In the genomic region with DNA sequence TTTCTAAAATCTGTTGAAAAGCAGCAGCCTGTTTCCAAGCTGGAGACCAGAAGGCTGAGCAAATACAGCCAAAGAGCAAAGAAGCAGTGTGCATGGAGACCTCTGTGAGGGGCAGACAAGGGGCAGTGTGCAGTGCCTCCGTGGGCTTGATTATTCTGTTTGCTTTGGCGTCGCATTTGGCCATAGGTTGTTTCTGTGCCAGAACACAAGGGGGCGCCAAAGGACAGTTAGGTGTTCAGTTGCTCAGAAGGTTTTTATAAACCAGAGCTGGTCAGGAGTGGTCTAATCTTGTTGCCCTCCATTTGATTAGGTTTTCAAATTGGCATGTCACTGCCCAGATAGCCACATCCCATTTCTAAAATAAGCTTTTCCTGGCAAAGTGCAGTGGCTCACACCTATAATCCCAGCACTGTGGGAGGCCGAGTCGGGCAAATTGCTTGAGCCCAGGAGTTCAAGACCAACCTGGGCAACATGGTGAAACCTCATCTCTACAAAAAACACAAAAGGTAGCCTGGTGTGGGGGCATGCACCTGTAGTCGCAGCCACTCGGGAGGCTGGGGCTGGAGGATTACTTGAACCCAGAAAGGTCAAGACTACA, we compare ENCODE assay signal across 9 cellular contexts. TPM values are rescaled to one million over a fixed set of nuclear protein-coding genes. Genes with fewer than 3 reads are reported as not detected.
DNase-seq lines count a peak whose midpoint lies in the region; ATAC-seq and TF ChIP-seq lines count a peak whose summit lies in the region.
"Had no signal": no experiment of that assay in that cellular context is flagged by ENCODE, and none has a peak within 500 bp of the region (broad histone marks: within the 10 kb centered on the region; RNA-seq: fewer than 3 reads in every experiment).

No MANE protein-coding gene starts in this region.

- no peak overlapping the region for H3K4me3 Mint-ChIP-seq in activated naive CD8-positive, alpha-beta T cell treated with anti-CD3 and anti-CD28 coated beads for 36 hours

- H3K36me3 Mint-ChIP-seq in activated naive CD8-positive, alpha-beta T cell treated with anti-CD3 and anti-CD28 coated beads for 36 hours = peaks cover 10% of the 10 kb centered on the region

- 41 to 42% methylated on average over 8 of the region's 8 CpGs for WGBS in aorta, 2 donors

- no peaks in the 10 kb centered on the region for H3K9me3 ChIP-seq in aorta (ENCODE audit: control insufficient read depth, low read length)

- no peaks in the 10 kb centered on the region for H3K27me3 Mint-ChIP-seq in activated naive CD8-positive, alpha-beta T cell treated with anti-CD3 and anti-CD28 coated beads for 36 hours

- no peak overlapping the region for H3K4me3 ChIP-seq in aorta (ENCODE audit: low read length in 2 of 2)
- H3K4me3 ChIP-seq: skin epidermis had no signal

- DNase-seq in NCI-H524 (lab: John Stamatoyannopoulos, UW) (peak; percentile 43 to 57), NCI-H524 treated with DMSO at 0.1 percent for 48 hours (lab: John Stamatoyannopoulos, UW) (no peak), cardiac septum (ENCODE audit: low spot score) (peak; percentile 77), pulmonary artery endothelial cell (ENCODE audit: low read depth, low spot score) (peak; percentile 24), aorta (peak; percentile 78 to 92)
- DNase-seq in activated naive CD8-positive, alpha-beta T cell treated with anti-CD3 and anti-CD28 coated beads for 36 hours = peak; percentile 67

- H3K4me1 Mint-ChIP-seq in activated naive CD8-positive, alpha-beta T cell treated with anti-CD3 and anti-CD28 coated beads for 36 hours = no peaks in the 10 kb centered on the region

- H3K4me1 ChIP-seq in aorta (ENCODE audit: control insufficient read depth in 1 of 2, insufficient read depth in 2 of 2, low read length in 2 of 2) = no peaks in the 10 kb centered on the region

- no peaks in the 10 kb centered on the region for H3K27me3 ChIP-seq in aorta (ENCODE audit: control insufficient read depth in 1 of 2, insufficient read depth in 2 of 2, low read length in 1 of 2)

- no peak overlapping the region for H3K27ac Mint-ChIP-seq in activated naive CD8-positive, alpha-beta T cell treated with anti-CD3 and anti-CD28 coated beads for 36 hours

- TF ChIP-seq CTCF in LNCAP (IDR thresholded peaks at IDR 0.05) = peak; percentile 92

- H3K9me3 Mint-ChIP-seq in activated naive CD8-positive, alpha-beta T cell treated with anti-CD3 and anti-CD28 coated beads for 36 hours = no peaks in the 10 kb centered on the region

- intact Hi-C loops in cardiac septum (cut with DNase I) (loop anchor here (5.0 kb wide), 1 partner anchor 201 kb away; no protein-coding TSS in a partner anchor), aorta (cut with DNase I) (loop anchor here (2.0 to 5.0 kb wide), 4 partner anchors 36 to 198 kb away; a partner anchor contains a TSS)

- peaks cover 2 to 4% of the 10 kb centered on the region in 2 donors for H3K36me3 ChIP-seq in aorta (ENCODE audit: control insufficient read depth in 1 of 2, insufficient read depth in 2 of 2, low read length in 1 of 2)

- ATAC-seq in SK-N-SH treated with all-trans-retinoic acid at 6 μM for 48 hours (peak; percentile 97), aorta (ENCODE audit: low FRiP score) (peak; percentile 84)

- H3K27ac ChIP-seq in aorta (ENCODE audit: low read depth in 1 of 2, low read length in 2 of 2) = no peak overlapping the region
- H3K27ac ChIP-seq: skin epidermis had no signal

TF ChIP-seq in SK-N-SH treated with all-trans-retinoic acid at 6 μM for 48 hours, 23 proteins besides CTCF, POLR2A, EP300 and RAD21:
- TF ChIP-seq CSDC2 (CRISPR knock-in tag; IDR thresholded peaks at IDR 0.05) (no peak), GLIS3 (CRISPR knock-in tag; IDR thresholded peaks at IDR 0.05) (no peak), ARNTL (CRISPR knock-in tag; IDR thresholded peaks at IDR 0.05; ENCODE audit: borderline replicate concordance, low read depth) (no peak), ZNF70 (CRISPR knock-in tag; IDR thresholded peaks at IDR 0.05) (no peak; the same call in 1 of the 2 replicates)
- TF ChIP-seq, protein P1, sequence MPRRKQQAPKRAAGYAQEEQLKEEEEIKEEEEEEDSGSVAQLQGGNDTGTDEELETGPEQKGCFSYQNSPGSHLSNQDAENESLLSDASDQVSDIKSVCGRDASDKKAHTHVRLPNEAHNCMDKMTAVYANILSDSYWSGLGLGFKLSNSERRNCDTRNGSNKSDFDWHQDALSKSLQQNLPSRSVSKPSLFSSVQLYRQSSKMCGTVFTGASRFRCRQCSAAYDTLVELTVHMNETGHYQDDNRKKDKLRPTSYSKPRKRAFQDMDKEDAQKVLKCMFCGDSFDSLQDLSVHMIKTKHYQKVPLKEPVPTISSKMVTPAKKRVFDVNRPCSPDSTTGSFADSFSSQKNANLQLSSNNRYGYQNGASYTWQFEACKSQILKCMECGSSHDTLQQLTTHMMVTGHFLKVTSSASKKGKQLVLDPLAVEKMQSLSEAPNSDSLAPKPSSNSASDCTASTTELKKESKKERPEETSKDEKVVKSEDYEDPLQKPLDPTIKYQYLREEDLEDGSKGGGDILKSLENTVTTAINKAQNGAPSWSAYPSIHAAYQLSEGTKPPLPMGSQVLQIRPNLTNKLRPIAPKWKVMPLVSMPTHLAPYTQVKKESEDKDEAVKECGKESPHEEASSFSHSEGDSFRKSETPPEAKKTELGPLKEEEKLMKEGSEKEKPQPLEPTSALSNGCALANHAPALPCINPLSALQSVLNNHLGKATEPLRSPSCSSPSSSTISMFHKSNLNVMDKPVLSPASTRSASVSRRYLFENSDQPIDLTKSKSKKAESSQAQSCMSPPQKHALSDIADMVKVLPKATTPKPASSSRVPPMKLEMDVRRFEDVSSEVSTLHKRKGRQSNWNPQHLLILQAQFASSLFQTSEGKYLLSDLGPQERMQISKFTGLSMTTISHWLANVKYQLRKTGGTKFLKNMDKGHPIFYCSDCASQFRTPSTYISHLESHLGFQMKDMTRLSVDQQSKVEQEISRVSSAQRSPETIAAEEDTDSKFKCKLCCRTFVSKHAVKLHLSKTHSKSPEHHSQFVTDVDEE (CRISPR knock-in tag; IDR thresholded peaks at IDR 0.05) = no peak

RNA-seq across cellular contexts. Expression of a gene that starts 10.6 kb away (rescaled TPM):
- total RNA-seq in activated naive CD8-positive, alpha-beta T cell treated with anti-CD3 and anti-CD28 coated beads for 36 hours = 1 to 10 TPM; 3.2 to 3.4 TPM
- total RNA-seq in cardiac septum = 1.5 TPM
- 0.07 and 0.71 TPM in 2 replicates for total RNA-seq in pulmonary artery endothelial cell
- total RNA-seq in aorta = 1 to 10 TPM; 4.4 to 5.6 TPM
- 1 to 10 TPM; 1.1 to 9.5 TPM for polyA plus RNA-seq in aorta

RNA-seq across cellular contexts. Expression of a gene that starts 50.8 kb away (rescaled TPM):
- 10 to 100 TPM; 55.1 to 56.1 TPM for total RNA-seq in activated naive CD8-positive, alpha-beta T cell treated with anti-CD3 and anti-CD28 coated beads for 36 hours
- total RNA-seq in cardiac septum = 36.3 TPM
- 41.2 and 47.5 TPM in 2 replicates for total RNA-seq in pulmonary artery endothelial cell
- 10 to 100 TPM; 22.8 to 24.4 TPM for total RNA-seq in aorta
- 10 to 100 TPM in 1 of 2 donors, 1 to 10 TPM in 1; 9.5 to 10.1 TPM for polyA plus RNA-seq in aorta

RNA-seq across cellular contexts. Expression of a gene that starts 50.9 kb away (rescaled TPM):
- 10 to 100 TPM; 12.9 to 13.2 TPM for total RNA-seq in activated naive CD8-positive, alpha-beta T cell treated with anti-CD3 and anti-CD28 coated beads for 36 hours
- total RNA-seq in cardiac septum (4.4 TPM), pulmonary artery endothelial cell (9.2 and 13.5 TPM in 2 replicates), aorta (10 to 100 TPM; 10.3 to 14.1 TPM)
- 10 to 100 TPM in 1 of 2 donors, 1 to 10 TPM in 1; 8.9 to 12.1 TPM for polyA plus RNA-seq in aorta
